Comparison of ENCODE assay signal across 12 cellular contexts in the genomic region with DNA sequence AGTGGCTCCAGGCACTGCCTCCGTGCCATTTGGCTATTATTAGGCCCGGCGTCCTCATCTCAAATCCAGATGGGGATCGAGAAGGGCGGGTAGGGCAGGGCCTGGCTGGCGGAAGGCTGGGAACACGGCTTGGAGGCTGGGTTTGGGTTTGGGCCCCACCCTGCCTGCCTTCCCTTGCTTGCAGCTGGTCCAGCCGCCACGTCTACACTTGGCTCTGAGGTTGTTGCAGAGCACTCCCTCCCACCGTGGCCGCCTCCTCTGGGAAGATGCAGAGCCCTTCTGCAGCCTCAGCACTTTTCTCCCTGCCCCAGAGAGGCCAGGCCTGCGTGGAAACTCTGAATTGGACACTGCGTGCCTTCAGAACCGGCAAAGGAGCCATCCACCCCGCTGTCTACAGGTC. TPM values are rescaled to one million over a fixed set of nuclear protein-coding genes. Genes with fewer than 3 reads are reported as not detected.
DNase-seq lines count a peak whose midpoint lies in the region; ATAC-seq and TF ChIP-seq lines count a peak whose summit lies in the region.
"Had no signal": no experiment of that assay in that cellular context is flagged by ENCODE, and none has a peak within 500 bp of the region (broad histone marks: within the 10 kb centered on the region; RNA-seq: fewer than 3 reads in every experiment).

No MANE protein-coding gene starts in this region.

- no peaks in the 10 kb centered on the region for H3K36me3 ChIP-seq in esophagus squamous epithelium
- H3K36me3 ChIP-seq: SJCRH30 had no signal

- ATAC-seq in left lobe of liver (peak; percentile 38), GM21825 (IDR thresholded peaks at IDR 0.05; ENCODE audit: unreplicated experiment) (no peak), HG02759 (IDR thresholded peaks at IDR 0.05; ENCODE audit: unreplicated experiment) (no peak)
- ATAC-seq: activated T-cell treated with anti-CD3 and anti-CD28 coated beads, Interleukin-2, amount 50 U/mL, for 4 hours had no signal

- H3K4me3 ChIP-seq in AG10803 (ENCODE audit: low read length) (no peak overlapping the region), esophagus squamous epithelium (peak overlapping the region in 1 of 4 donors; percentile 30), skin epidermis (no peak overlapping the region)
- H3K4me3 ChIP-seq: SJCRH30 had no signal

- H3K9me3 ChIP-seq in esophagus squamous epithelium: no peaks in the 10 kb centered on the region
- H3K9me3 ChIP-seq: SJCRH30 had no signal

- TF ChIP-seq CTCF in AG10803 (conservative IDR thresholded peaks at IDR 0.05; ENCODE audit: low read length): no peak
- no peak for TF ChIP-seq CTCF in esophagus squamous epithelium (IDR thresholded peaks at IDR 0.05)

- 25% methylated on average over 8 of the region's 15 CpGs; no CpG with 5 or more reads in 1 of the 2 donors for WGBS in esophagus squamous epithelium, 2 donors

- no peaks in the 10 kb centered on the region for H3K27me3 ChIP-seq in esophagus squamous epithelium
- H3K27me3 ChIP-seq: SJCRH30 had no signal

- peaks cover 3 to 35% (median 4%) of the 10 kb centered on the region in 3 donors for H3K4me1 ChIP-seq in esophagus squamous epithelium

- intact Hi-C loops in esophagus squamous epithelium (cut with DNase I): no loop called here

- DNase-seq in AG10803 (ENCODE audit: low read depth): peak; percentile 95
- DNase-seq in esophagus squamous epithelium (lab: John Stamatoyannopoulos, UW): no peak
- no peak for DNase-seq in left lobe of liver (ENCODE audit: low spot score)
- no peak for DNase-seq in activated effector memory CD4-positive, alpha-beta T cell treated with Interleukin-2 at 50 U/mL for 16 hours
- no peak for DNase-seq in HT-29 (ENCODE audit: low spot score)
- DNase-seq: activated CD4-positive, CD25-positive, alpha-beta regulatory T cell; activated T-cell treated with anti-CD3 and anti-CD28 coated beads, Interleukin-2, amount 50 U/mL, for 4 hours; NCI-H1092 treated with DMSO at 0.1 percent for 48 hours; SJCRH30 had no signal

- peak in 1 of 4 donors; percentile 21 for TF ChIP-seq POLR2A in esophagus squamous epithelium (IDR thresholded peaks at IDR 0.05)

- peak overlapping the region; percentile 60 to 84 (median 82) for H3K27ac ChIP-seq in esophagus squamous epithelium
- peak overlapping the region in 18 of 21 experiments; percentile 28 to 88 (median 63) for H3K27ac ChIP-seq in skin epidermis
- H3K27ac ChIP-seq: SJCRH30 had no signal

RNA-seq across cellular contexts. Expression of a gene that starts 5.2 kb away (rescaled TPM):
- 100 to 1,000 TPM in 1 of 4 donors, 10 to 100 TPM in 3; 28.2 to 158 (median 45.8) TPM for total RNA-seq in esophagus squamous epithelium
- 20.9 TPM for total RNA-seq in left lobe of liver
- total RNA-seq in HT-29 (2014; rRNA removed; shearing (Covaris generic)): 76.5 and 80.4 TPM in 2 replicates

RNA-seq across cellular contexts. Expression of a gene that starts 31.4 kb away (rescaled TPM):
- total RNA-seq in esophagus squamous epithelium (100 to 1,000 TPM in 2 of 4 donors, 10 to 100 TPM in 2; 13.3 to 291 (median 67.6) TPM), left lobe of liver (7.0 TPM)
- total RNA-seq in HT-29 (2014; rRNA removed; shearing (Covaris generic)): 0.64 and 1.6 TPM in 2 replicates

RNA-seq across cellular contexts. Expression of a gene that starts 46.8 kb away (rescaled TPM):
- total RNA-seq in esophagus squamous epithelium: 1 to 10 TPM in 2 of 4 donors, under 1 TPM in 2; 0.22 to 2.4 (median 0.84) TPM
- total RNA-seq in left lobe of liver: 0.25 TPM
- 1.8 TPM in 2 replicates for total RNA-seq in HT-29 (2014; rRNA removed; shearing (Covaris generic))
